Comparison of ENCODE assay signal across 29 cellular contexts in the genomic region with DNA sequence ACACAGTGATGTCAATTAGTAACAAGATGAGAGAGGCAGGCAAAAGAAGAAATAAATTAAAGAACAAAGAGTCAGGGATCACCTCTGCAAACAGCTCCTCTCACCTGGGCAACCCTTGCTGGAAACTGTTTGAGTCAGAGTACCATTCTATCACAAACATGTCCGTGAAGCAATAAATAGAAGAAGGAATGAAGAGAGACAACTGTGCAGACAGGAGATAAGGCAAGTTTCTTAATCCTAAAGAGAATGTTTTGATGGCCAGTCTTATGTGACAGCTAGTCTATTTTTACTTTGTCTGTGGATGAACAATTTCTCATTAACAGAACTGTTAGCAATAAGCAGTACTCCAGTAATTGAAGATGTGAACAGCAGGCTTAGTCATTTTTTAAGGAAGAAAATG.
"Had no signal": no experiment of that assay in that cellular context is flagged by ENCODE, and none has a peak within 500 bp of the region (broad histone marks: within the 10 kb centered on the region; RNA-seq: fewer than 3 reads in every experiment).

No MANE protein-coding gene starts in this region.

- DNase-seq: activated B cell treated with CpG ODN at 0.5 μM for 24 hours; activated CD4-positive, alpha-beta memory T cell treated with anti-CD3 and anti-CD28 coated beads, Interleukin-2, amount 10 ng/mL, durations not matched to agents 7 days and 5 days; activated CD4-positive, alpha-beta T cell treated with anti-CD3 and anti-CD28 coated beads for 4 hours; activated CD4-positive, alpha-beta T cell treated with anti-CD3 and anti-CD28 coated beads, Interleukin-2, amount 10 ng/mL, durations not matched to agents 24 days and 14 days; activated CD4-positive, alpha-beta T cell treated with anti-CD3 and anti-CD28 coated beads, Interleukin-2, amount 50 U/mL, for 1 hour; activated CD4-positive, alpha-beta T cell treated with anti-CD3 and anti-CD28 coated beads, Interleukin-2, amount 50 U/mL, for 4 hours; activated CD4-positive, CD25-positive, alpha-beta regulatory T cell treated with anti-CD3 and anti-CD28 coated beads, Interleukin-2, amount 50 U/mL, for 72 hours; activated CD8-positive, alpha-beta memory T cell treated with anti-CD3 and anti-CD28 coated beads for 24 hours; activated CD8-positive, alpha-beta memory T cell treated with anti-CD3 and anti-CD28 coated beads, Interleukin-2, amount 10 ng/mL, durations not matched to agents 7 days and 5 days; activated CD8-positive, alpha-beta memory T cell treated with anti-CD3 and anti-CD28 coated beads, Interleukin-2, amount 50 U/mL, for 48 hours; activated CD8-positive, alpha-beta T cell treated with anti-CD3 and anti-CD28 coated beads, Interleukin-2, amount 10 ng/mL, durations not matched to agents 7 days and 5 days; activated effector memory CD4-positive, alpha-beta T cell treated with Interleukin-2 at 50 U/mL for 16 hours; activated gamma-delta T cell; activated naive CD4-positive, alpha-beta T cell treated with anti-CD3 and anti-CD28 coated beads, Interleukin-2, amount 10 ng/mL, durations not matched to agents 7 days and 5 days; activated naive CD4-positive, alpha-beta T cell treated with Interleukin-2 at 50 U/mL for 16 hours; activated naive CD8-positive, alpha-beta T cell treated with anti-CD3 and anti-CD28 coated beads, Interleukin-2, amount 10 ng/mL, durations not matched to agents 7 days and 5 days; activated naive CD8-positive, alpha-beta T cell treated with anti-CD3 and anti-CD28 coated beads, Interleukin-2, amount 50 U/mL, for 24 hours; activated T-cell treated with anti-CD3 and anti-CD28 coated beads, Interleukin-2, amount 50 U/mL, for 24 hours; activated T-cell treated with anti-CD3 and anti-CD28 coated beads, Interleukin-2, amount 50 U/mL, for 48 hours; amygdala; anterior cingulate cortex; caudate nucleus; cerebellar nuclear complex; T-helper 1 cell; T-helper 2 cell; T-helper 9 cell had no signal

- ATAC-seq: activated CD8-positive, alpha-beta memory T cell treated with anti-CD3 and anti-CD28 coated beads, Interleukin-2, amount 10 ng/mL, durations not matched to agents 7 days and 5 days; activated CD8-positive, alpha-beta T cell treated with anti-CD3 and anti-CD28 coated beads, Interleukin-2, amount 10 ng/mL, durations not matched to agents 7 days and 5 days; activated naive CD8-positive, alpha-beta T cell treated with anti-CD3 and anti-CD28 coated beads, Interleukin-2, amount 50 U/mL, for 24 hours had no signal

- H3K27me3 ChIP-seq: ascending aorta, cardiac muscle cell had no signal

- H3K27ac ChIP-seq: ascending aorta, cardiac muscle cell, VCaP had no signal

- H3K4me1 ChIP-seq: ascending aorta had no signal

- H3K36me3 ChIP-seq: ascending aorta, cardiac muscle cell had no signal

- H3K9me3 ChIP-seq: ascending aorta had no signal

- H3K4me3 ChIP-seq: ascending aorta, cardiac muscle cell had no signal
